Comparison of ENCODE assay signal across 1 cellular context in genomic region chr6:3195695-3196497, GRCh38.
TF ChIP-seq lines count a peak whose summit lies in the region.

No MANE protein-coding gene starts in this region.

TF ChIP-seq in HepG2, 621 proteins besides CTCF, POLR2A, EP300 and RAD21 (continued from another document and continues in another):
- TF ChIP-seq, protein P1, sequence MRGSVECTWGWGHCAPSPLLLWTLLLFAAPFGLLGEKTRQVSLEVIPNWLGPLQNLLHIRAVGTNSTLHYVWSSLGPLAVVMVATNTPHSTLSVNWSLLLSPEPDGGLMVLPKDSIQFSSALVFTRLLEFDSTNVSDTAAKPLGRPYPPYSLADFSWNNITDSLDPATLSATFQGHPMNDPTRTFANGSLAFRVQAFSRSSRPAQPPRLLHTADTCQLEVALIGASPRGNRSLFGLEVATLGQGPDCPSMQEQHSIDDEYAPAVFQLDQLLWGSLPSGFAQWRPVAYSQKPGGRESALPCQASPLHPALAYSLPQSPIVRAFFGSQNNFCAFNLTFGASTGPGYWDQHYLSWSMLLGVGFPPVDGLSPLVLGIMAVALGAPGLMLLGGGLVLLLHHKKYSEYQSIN (CRISPR knock-in tag; IDR thresholded peaks at IDR 0.05; ENCODE audit: borderline replicate concordance): no peak
- TF ChIP-seq KDM5A (IDR thresholded peaks at IDR 0.05; ENCODE audit: borderline replicate concordance, low read length) (no peak; the same call in 1 of the 2 replicates), PAXIP1 (CRISPR knock-in tag; conservative IDR thresholded peaks at IDR 0.05) (peak; percentile 59), ZC3H4 (CRISPR knock-in tag; IDR thresholded peaks at IDR 0.05; ENCODE audit: borderline replicate concordance) (peak; percentile 49; the same call in 1 of the 2 replicates), AFF4 (CRISPR knock-in tag; IDR thresholded peaks at IDR 0.05) (peak; percentile 28; the same call in 1 of the 2 replicates), ZNF784 (CRISPR knock-in tag; IDR thresholded peaks at IDR 0.05; ENCODE audit: borderline replicate concordance) (peak; percentile 84), ZFP36L2 (CRISPR knock-in tag; IDR thresholded peaks at IDR 0.05) (no peak), SMYD3 (CRISPR knock-in tag; IDR thresholded peaks at IDR 0.05) (peak; percentile 23; the same call in 1 of the 2 replicates), SMAD3 (CRISPR knock-in tag; IDR thresholded peaks at IDR 0.05) (peak; percentile 59; the same call in 1 of the 2 replicates), HMG20B (CRISPR knock-in tag; conservative IDR thresholded peaks at IDR 0.05) (0 out of 2 replicates have a peak, but pooled peaks have one; percentile 40), STAG1 (CRISPR knock-in tag; IDR thresholded peaks at IDR 0.05) (peak; percentile 75), ARNT2 (CRISPR knock-in tag; IDR thresholded peaks at IDR 0.05; ENCODE audit: low read depth) (peak; percentile 79), NCOA2 (CRISPR knock-in tag; IDR thresholded peaks at IDR 0.05) (peak; percentile 53; the same call in 1 of the 2 replicates), IRF9 (CRISPR knock-in tag; IDR thresholded peaks at IDR 0.05; ENCODE audit: borderline replicate concordance) (peak; percentile 56; the same call in 1 of the 2 replicates), MNT (IDR thresholded peaks at IDR 0.05) (no peak; the same call in 1 of the 2 replicates), MIER2 (CRISPR knock-in tag; IDR thresholded peaks at IDR 0.05) (0 out of 2 replicates have a peak, but pooled peaks have one; percentile 13), MXD4 (CRISPR knock-in tag; IDR thresholded peaks at IDR 0.05) (0 out of 2 replicates have a peak, but pooled peaks have one; percentile 58), GPBP1L1 (CRISPR knock-in tag; IDR thresholded peaks at IDR 0.05) (no peak)
- TF ChIP-seq, protein P2, sequence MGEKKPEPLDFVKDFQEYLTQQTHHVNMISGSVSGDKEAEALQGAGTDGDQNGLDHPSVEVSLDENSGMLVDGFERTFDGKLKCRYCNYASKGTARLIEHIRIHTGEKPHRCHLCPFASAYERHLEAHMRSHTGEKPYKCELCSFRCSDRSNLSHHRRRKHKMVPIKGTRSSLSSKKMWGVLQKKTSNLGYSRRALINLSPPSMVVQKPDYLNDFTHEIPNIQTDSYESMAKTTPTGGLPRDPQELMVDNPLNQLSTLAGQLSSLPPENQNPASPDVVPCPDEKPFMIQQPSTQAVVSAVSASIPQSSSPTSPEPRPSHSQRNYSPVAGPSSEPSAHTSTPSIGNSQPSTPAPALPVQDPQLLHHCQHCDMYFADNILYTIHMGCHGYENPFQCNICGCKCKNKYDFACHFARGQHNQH (CRISPR knock-in tag; IDR thresholded peaks at IDR 0.05): peak; percentile 78
- TF ChIP-seq, protein P3, sequence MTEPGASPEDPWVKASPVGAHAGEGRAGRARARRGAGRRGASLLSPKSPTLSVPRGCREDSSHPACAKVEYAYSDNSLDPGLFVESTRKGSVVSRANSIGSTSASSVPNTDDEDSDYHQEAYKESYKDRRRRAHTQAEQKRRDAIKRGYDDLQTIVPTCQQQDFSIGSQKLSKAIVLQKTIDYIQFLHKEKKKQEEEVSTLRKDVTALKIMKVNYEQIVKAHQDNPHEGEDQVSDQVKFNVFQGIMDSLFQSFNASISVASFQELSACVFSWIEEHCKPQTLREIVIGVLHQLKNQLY (CRISPR knock-in tag; IDR thresholded peaks at IDR 0.05): peak; percentile 71; the same call in 1 of the 2 replicates
- TF ChIP-seq, protein P4, sequence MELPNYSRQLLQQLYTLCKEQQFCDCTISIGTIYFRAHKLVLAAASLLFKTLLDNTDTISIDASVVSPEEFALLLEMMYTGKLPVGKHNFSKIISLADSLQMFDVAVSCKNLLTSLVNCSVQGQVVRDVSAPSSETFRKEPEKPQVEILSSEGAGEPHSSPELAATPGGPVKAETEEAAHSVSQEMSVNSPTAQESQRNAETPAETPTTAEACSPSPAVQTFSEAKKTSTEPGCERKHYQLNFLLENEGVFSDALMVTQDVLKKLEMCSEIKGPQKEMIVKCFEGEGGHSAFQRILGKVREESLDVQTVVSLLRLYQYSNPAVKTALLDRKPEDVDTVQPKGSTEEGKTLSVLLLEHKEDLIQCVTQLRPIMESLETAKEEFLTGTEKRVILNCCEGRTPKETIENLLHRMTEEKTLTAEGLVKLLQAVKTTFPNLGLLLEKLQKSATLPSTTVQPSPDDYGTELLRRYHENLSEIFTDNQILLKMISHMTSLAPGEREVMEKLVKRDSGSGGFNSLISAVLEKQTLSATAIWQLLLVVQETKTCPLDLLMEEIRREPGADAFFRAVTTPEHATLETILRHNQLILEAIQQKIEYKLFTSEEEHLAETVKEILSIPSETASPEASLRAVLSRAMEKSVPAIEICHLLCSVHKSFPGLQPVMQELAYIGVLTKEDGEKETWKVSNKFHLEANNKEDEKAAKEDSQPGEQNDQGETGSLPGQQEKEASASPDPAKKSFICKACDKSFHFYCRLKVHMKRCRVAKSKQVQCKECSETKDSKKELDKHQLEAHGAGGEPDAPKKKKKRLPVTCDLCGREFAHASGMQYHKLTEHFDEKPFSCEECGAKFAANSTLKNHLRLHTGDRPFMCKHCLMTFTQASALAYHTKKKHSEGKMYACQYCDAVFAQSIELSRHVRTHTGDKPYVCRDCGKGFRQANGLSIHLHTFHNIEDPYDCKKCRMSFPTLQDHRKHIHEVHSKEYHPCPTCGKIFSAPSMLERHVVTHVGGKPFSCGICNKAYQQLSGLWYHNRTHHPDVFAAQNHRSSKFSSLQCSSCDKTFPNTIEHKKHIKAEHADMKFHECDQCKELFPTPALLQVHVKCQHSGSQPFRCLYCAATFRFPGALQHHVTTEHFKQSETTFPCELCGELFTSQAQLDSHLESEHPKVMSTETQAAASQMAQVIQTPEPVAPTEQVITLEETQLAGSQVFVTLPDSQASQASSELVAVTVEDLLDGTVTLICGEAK (IDR thresholded peaks at IDR 0.05): no peak
- TF ChIP-seq, protein P4 (CRISPR knock-in tag; IDR thresholded peaks at IDR 0.05): peak; percentile 66; the same call in 1 of the 2 replicates
